Comparison of ENCODE assay signal across 19 cellular contexts in genomic region chr1:180542113-180542512, GRCh38. TPM values are rescaled to one million over a fixed set of nuclear protein-coding genes. Genes with fewer than 3 reads are reported as not detected.
DNase-seq lines count a peak whose midpoint lies in the region; ATAC-seq and TF ChIP-seq lines count a peak whose summit lies in the region.
"Had no signal": no experiment of that assay in that cellular context is flagged by ENCODE, and none has a peak within 500 bp of the region (broad histone marks: within the 10 kb centered on the region; RNA-seq: fewer than 3 reads in every experiment).

No MANE protein-coding gene starts in this region.

- H3K14ac ChIP-seq in IMR-90 (replicated peaks; ENCODE audit: low read depth, low read length): no peak overlapping the region; the same call in 1 of the 2 replicates

- H3K4me3 Mint-ChIP-seq in chondrocyte (ENCODE audit: unreplicated experiment) (no peak overlapping the region), mesothelial cell of epicardium (no peak overlapping the region)
- H3K4me3 Mint-ChIP-seq: activated CD8-positive, alpha-beta memory T cell treated with anti-CD3 and anti-CD28 coated beads, Interleukin-2, amount 10 ng/mL, durations not matched to agents 7 days and 5 days; CD14-positive monocyte had no signal

- H3K56ac ChIP-seq in IMR-90 (ENCODE audit: extremely low read depth, insufficient read depth, low read length): no peak overlapping the region

- H3K18ac ChIP-seq in IMR-90 (ENCODE audit: low read depth, low read length): peak overlapping the region; percentile 1; the same call in 1 of the 2 replicates

- H2BK15ac ChIP-seq in IMR-90 (ENCODE audit: low read depth, low read length): no peak overlapping the region

- dilution Hi-C loops in IMR-90 (cut with HindIII; ENCODE audit: low sequenced_read_pairs, unreplicated experiment): no loop called here

- no peaks in the 10 kb centered on the region for H3K79me1 ChIP-seq in IMR-90 (ENCODE audit: low read depth in 1 of 2, low read length in 2 of 2)

- H2BK5ac ChIP-seq in IMR-90 (ENCODE audit: low read depth, low read length, poor library complexity, severe bottlenecking): peak overlapping the region; percentile 76

- POLR2A ChIA-PET in IMR-90 (lab: Charles Lee; ENCODE audit: unreplicated experiment): no interaction called here
- POLR2A ChIA-PET in RWPE1 (lab: Yijun Ruan, JAX; ENCODE audit: low non-redundant PET): no interaction called here

- peak overlapping the region; percentile 11 for H2AFZ ChIP-seq in IMR-90 (replicated peaks; ENCODE audit: low read length, poor library complexity)

- peak overlapping the region; percentile 39; the same call in 1 of the 2 replicates for H3K4ac ChIP-seq in IMR-90 (ENCODE audit: low read depth, low read length)

- H3K27me3 ChIP-seq in IMR-90 (ENCODE audit: control insufficient read depth, insufficient read depth, low read length): no peaks in the 10 kb centered on the region
- H3K27me3 ChIP-seq: ovary had no signal

- CTCF ChIA-PET in IMR-90 (lab: Yijun Ruan, JAX) (no interaction called here), RWPE1 (lab: Yijun Ruan, JAX) (interaction anchor here (0.8 kb wide), 1 partner anchor 213 kb away, joined by 3 read pairs; no protein-coding TSS in a partner anchor)

- H3K9me1 ChIP-seq in IMR-90 (ENCODE audit: insufficient read depth, low read length): peaks cover 6% of the 10 kb centered on the region; the same call in 1 of the 2 replicates

- intact Hi-C loops in IMR-90 (cut with micrococcal nuclease): no loop called here

- H3K27ac ChIP-seq in IMR-90 (ENCODE audit: insufficient read depth, low read length) (peak overlapping the region; percentile 14; the same call in 1 of the 2 replicates), RWPE1 (no peak overlapping the region)
- H3K27ac ChIP-seq: epithelial cell of prostate, ovary, VCaP had no signal

- H3K4me2 ChIP-seq in IMR-90 (ENCODE audit: low read depth, low read length): peak overlapping the region; percentile 24; the same call in 1 of the 2 replicates

- no peak overlapping the region for H2BK20ac ChIP-seq in IMR-90 (ENCODE audit: low read depth, low read length)

- DNase-seq in IMR-90 (no peak), chondrocyte (ENCODE audit: low spot score) (no peak), mesothelial cell of epicardium (ENCODE audit: low spot score in 2 of 2, unreplicated experiment in 2 of 2) (no peak), smooth muscle cell of the brain vasculature (ENCODE audit: low read depth, low spot score) (peak; percentile 41), NCI-H524 (lab: John Stamatoyannopoulos, UW) (no peak), RWPE1 (ENCODE audit: low spot score) (no peak)
- no peak for DNase-seq in stimulated activated CD4-positive, alpha-beta T cell treated with anti-CD3 and anti-CD28 coated beads, Interleukin-1b, Interleukin-23, amount 100 ng/mL, for 48 hours
- DNase-seq in stimulated activated CD4-positive, alpha-beta T cell treated with anti-CD3 and anti-CD28 coated beads, Interleukin-15, amount 100 ng/mL, for 24 hours: no peak
- DNase-seq: activated CD8-positive, alpha-beta memory T cell treated with anti-CD3 and anti-CD28 coated beads, Interleukin-2, amount 10 ng/mL, durations not matched to agents 7 days and 5 days; cerebellar nuclear complex; lower lobe of right lung; NCI-H2171; stimulated activated CD4-positive, alpha-beta T cell treated with anti-CD3 and anti-CD28 coated beads, Interleukin-4, amount 100 ng/mL, for 1 hour had no signal

- H2BK120ac ChIP-seq in IMR-90 (ENCODE audit: low read depth, low read length): peak overlapping the region; percentile 63; the same call in 1 of the 2 replicates

- H3K27ac Mint-ChIP-seq in chondrocyte (ENCODE audit: unreplicated experiment) (peak overlapping the region; percentile 88), mesothelial cell of epicardium (peak overlapping the region; percentile 44)
- H3K27ac Mint-ChIP-seq: activated CD8-positive, alpha-beta memory T cell treated with anti-CD3 and anti-CD28 coated beads, Interleukin-2, amount 10 ng/mL, durations not matched to agents 7 days and 5 days; activated naive CD4-positive, alpha-beta T cell treated with anti-CD3 and anti-CD28 coated beads, Interleukin-2, amount 50 U/mL, for 72 hours had no signal

- no peak overlapping the region for H2AK5ac ChIP-seq in IMR-90 (ENCODE audit: low read depth, low read length)

- peaks cover 8% of the 10 kb centered on the region for H3K4me1 ChIP-seq in IMR-90 (ENCODE audit: control insufficient read depth, insufficient read depth, low read length)
- H3K4me1 ChIP-seq: lower lobe of right lung had no signal

- BruUV-seq in IMR-90 (replicated peaks; lab: Mats Ljungman, UMichigan): no TSS peak

- H3K9ac ChIP-seq in IMR-90 (ENCODE audit: low read depth, low read length): no peak overlapping the region

- WGBS in IMR-90 (ENCODE audit: extremely low coverage in 2 of 2, insufficient read length in 1 of 2), 2 experiments: 48% methylated on average over 3 of the region's 6 CpGs; no CpG with 5 or more reads in 1 of the 2 experiments

- H3K4me3 ChIP-seq in IMR-90 (ENCODE audit: insufficient read depth, low read depth, low read length): no peak overlapping the region
- H3K4me3 ChIP-seq: GM12878, lower lobe of right lung, ovary had no signal

- H3K23ac ChIP-seq in IMR-90 (ENCODE audit: low read depth, low read length): no peak overlapping the region

- H2AK9ac ChIP-seq in IMR-90 (replicated peaks; ENCODE audit: low read depth, low read length, poor library complexity): no peak overlapping the region

- TF ChIP-seq RAD21 in IMR-90 (IDR thresholded peaks at IDR 0.05; ENCODE audit: low read length): no peak

- no peaks in the 10 kb centered on the region for H3K36me3 ChIP-seq in IMR-90 (ENCODE audit: control insufficient read depth, insufficient read depth, low read length)
- H3K36me3 ChIP-seq: lower lobe of right lung, ovary had no signal

- TF ChIP-seq CTCF in IMR-90 (conservative IDR thresholded peaks at IDR 0.05; ENCODE audit: low read depth, low read length) (no peak), chondrocyte (IDR thresholded peaks at IDR 0.05) (no peak), mesothelial cell of epicardium (IDR thresholded peaks at IDR 0.05; ENCODE audit: unreplicated experiment) (no peak), RWPE1 (conservative IDR thresholded peaks at IDR 0.05; ENCODE audit: low read depth) (no peak)

- no peaks in the 10 kb centered on the region for H3K36me3 Mint-ChIP-seq in chondrocyte (ENCODE audit: low read depth)
- no peaks in the 10 kb centered on the region for H3K36me3 Mint-ChIP-seq in mesothelial cell of epicardium
- H3K36me3 Mint-ChIP-seq: activated CD8-positive, alpha-beta memory T cell treated with anti-CD3 and anti-CD28 coated beads, Interleukin-2, amount 10 ng/mL, durations not matched to agents 7 days and 5 days; activated naive CD4-positive, alpha-beta T cell treated with anti-CD3 and anti-CD28 coated beads, Interleukin-2, amount 50 U/mL, for 72 hours; CD14-positive monocyte had no signal

- no peaks in the 10 kb centered on the region for H3K27me3 Mint-ChIP-seq in chondrocyte (ENCODE audit: low read depth)
- H3K27me3 Mint-ChIP-seq in mesothelial cell of epicardium (ENCODE audit: low read depth): no peaks in the 10 kb centered on the region

- H4K5ac ChIP-seq in IMR-90 (ENCODE audit: low read depth, low read length): peak overlapping the region; percentile 37

- peak overlapping the region in 1 of 2 experiments; percentile 64; a peak in 1 of 4 replicates for H4K8ac ChIP-seq in IMR-90 (ENCODE audit: low read depth in 2 of 2, low read length in 2 of 2)

- peak; percentile 73 for ATAC-seq in IMR-90 (ENCODE audit: low read depth)
- ATAC-seq: activated CD8-positive, alpha-beta memory T cell treated with anti-CD3 and anti-CD28 coated beads, Interleukin-2, amount 10 ng/mL, durations not matched to agents 7 days and 5 days; activated naive CD4-positive, alpha-beta T cell treated with anti-CD3 and anti-CD28 coated beads, Interleukin-2, amount 50 U/mL, for 72 hours; GM12878; lower lobe of right lung had no signal

- no peaks in the 10 kb centered on the region for H3K9me3 ChIP-seq in IMR-90 (ENCODE audit: control insufficient read depth, insufficient read depth, low read length)
- H3K9me3 ChIP-seq: lower lobe of right lung, ovary had no signal

- in situ Hi-C loops in IMR-90 (cut with MboI; ENCODE audit: low sequenced_read_pairs): no loop called here

- no peaks in the 10 kb centered on the region for H4K20me1 ChIP-seq in IMR-90 (ENCODE audit: insufficient read depth, low read length)

- H3K9me3 Mint-ChIP-seq in chondrocyte (ENCODE audit: low read depth) (no peaks in the 10 kb centered on the region), mesothelial cell of epicardium (no peaks in the 10 kb centered on the region)
- H3K9me3 Mint-ChIP-seq: activated naive CD4-positive, alpha-beta T cell treated with anti-CD3 and anti-CD28 coated beads, Interleukin-2, amount 50 U/mL, for 72 hours; CD14-positive monocyte had no signal

- peaks cover 36% of the 10 kb centered on the region for H3K4me1 Mint-ChIP-seq in chondrocyte (ENCODE audit: low read depth)
- peaks cover 11% of the 10 kb centered on the region for H3K4me1 Mint-ChIP-seq in mesothelial cell of epicardium
- H3K4me1 Mint-ChIP-seq: activated CD8-positive, alpha-beta memory T cell treated with anti-CD3 and anti-CD28 coated beads, Interleukin-2, amount 10 ng/mL, durations not matched to agents 7 days and 5 days; CD14-positive monocyte had no signal

- TF ChIP-seq POLR2A in IMR-90 (IDR thresholded peaks at IDR 0.05; ENCODE audit: low read depth, low read length): no peak

- H4K91ac ChIP-seq in IMR-90 (ENCODE audit: insufficient read depth, low read depth, low read length): peak overlapping the region; percentile 2; the same call in 1 of the 2 replicates

TF ChIP-seq in IMR-90, 13 proteins besides CTCF, POLR2A, EP300 and RAD21 (continues in another document):
- TF ChIP-seq MAZ (IDR thresholded peaks at IDR 0.05; ENCODE audit: borderline replicate concordance, low read depth, low read length) (no peak), BHLHE40 (IDR thresholded peaks at IDR 0.05; ENCODE audit: low read depth, low read length) (no peak), RFX5 (IDR thresholded peaks at IDR 0.05; ENCODE audit: low read depth, low read length) (no peak), CEBPB (IDR thresholded peaks at IDR 0.05; ENCODE audit: low read depth, low read length) (no peak), MXI1 (IDR thresholded peaks at IDR 0.05; ENCODE audit: borderline replicate concordance, low read depth, low read length) (no peak), RCOR1 (IDR thresholded peaks at IDR 0.05; ENCODE audit: insufficient replicate concordance, low read length) (no peak)

RNA-seq across cellular contexts. Expression of gene OVAAL, which starts 16.7 kb away (rescaled TPM):
- total RNA-seq in IMR-90 (2012; rRNA removed) (not detected in 2 replicates), chondrocyte (not detected in 3 replicates), mesothelial cell of epicardium (not detected in 3 replicates)
- polyA plus RNA-seq in IMR-90 (2012; rRNA removed): not detected in 2 replicates
- polyA plus RNA-seq in IMR-90 (2012; cell fraction: cytosol; rRNA removed): 0.03 TPM in 1 of 2 replicates, not detected in the other
- polyA plus RNA-seq in IMR-90 (2012; cell fraction: nucleus; rRNA removed; ENCODE audit: low replicate concordance): not detected in 2 replicates
- total RNA-seq: activated CD8-positive, alpha-beta memory T cell treated with anti-CD3 and anti-CD28 coated beads, Interleukin-2, amount 10 ng/mL, durations not matched to agents 7 days and 5 days; activated naive CD4-positive, alpha-beta T cell treated with anti-CD3 and anti-CD28 coated beads, Interleukin-2, amount 50 U/mL, for 72 hours; GM12878; lower lobe of right lung; ovary had no signal
- polyA plus RNA-seq: CD14-positive monocyte, ovary had no signal

RNA-seq across cellular contexts. Expression of gene ACBD6, which starts 39.7 kb away (rescaled TPM):
- 52.5 and 83.3 TPM in 2 replicates for total RNA-seq in IMR-90 (2012; rRNA removed)
- polyA plus RNA-seq in IMR-90 (2012; rRNA removed): 54.4 and 59.1 TPM in 2 replicates
- 32.3 and 41.6 TPM in 2 replicates for polyA plus RNA-seq in IMR-90 (2012; cell fraction: cytosol; rRNA removed)
- polyA plus RNA-seq in IMR-90 (2012; cell fraction: nucleus; rRNA removed; ENCODE audit: low replicate concordance): 95.2 and 130 TPM in 2 replicates
- 43.1 to 55.0 TPM (median 43.4 TPM) in 3 replicates for total RNA-seq in chondrocyte
- 75.2 to 80.5 TPM (median 77.5 TPM) in 3 replicates for total RNA-seq in mesothelial cell of epicardium
